In the genomic region with DNA sequence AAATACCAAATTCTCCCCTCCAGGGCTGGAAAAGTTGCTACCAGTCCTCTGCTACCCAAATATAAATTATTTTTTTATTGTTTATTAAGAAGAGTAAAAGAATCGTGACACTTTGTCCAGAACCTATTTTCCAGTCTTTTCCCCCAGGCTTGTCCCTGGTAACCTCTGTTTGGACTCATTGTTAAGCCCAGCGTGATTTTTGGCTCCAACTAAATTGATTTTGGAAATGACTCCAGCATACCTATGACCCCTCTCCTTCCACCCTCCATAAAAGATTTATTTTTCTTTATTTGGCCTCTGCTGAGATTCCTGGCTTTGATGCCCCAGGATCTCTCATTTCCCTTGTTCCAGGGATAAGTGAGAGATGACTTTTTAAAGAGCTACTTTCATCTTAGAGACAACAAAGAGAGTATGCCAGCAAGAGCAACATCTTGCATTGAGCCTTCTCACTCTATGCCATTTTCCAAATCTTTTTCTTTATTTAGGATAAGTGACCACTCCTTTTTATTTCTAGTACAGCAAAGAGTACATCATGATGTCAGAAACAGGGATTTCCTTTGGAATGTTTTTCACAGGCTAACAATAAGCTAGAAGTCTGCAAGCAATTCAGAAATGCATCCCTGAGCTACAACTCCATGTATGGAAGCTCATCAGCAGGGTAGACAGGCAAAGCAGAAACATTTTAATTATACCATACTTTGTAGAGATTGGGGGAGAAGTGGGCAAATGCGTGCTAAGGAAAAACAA, we compare ENCODE assay signal across 12 cellular contexts.
DNase-seq lines count a peak whose midpoint lies in the region; ATAC-seq and TF ChIP-seq lines count a peak whose summit lies in the region.
"Had no signal": no experiment of that assay in that cellular context is flagged by ENCODE, and none has a peak within 500 bp of the region (broad histone marks: within the 10 kb centered on the region; RNA-seq: fewer than 3 reads in every experiment).

No MANE protein-coding gene starts in this region.

- POLR2A ChIA-PET in activated CD8-positive, alpha-beta T cell treated with anti-CD3 and anti-CD28 coated beads, Interleukin-2, amount 10 ng/mL, durations not matched to agents 7 days and 5 days (lab: Charles Lee) = interaction anchor here (0.7 to 28.1 kb wide), 10 partner anchors 9 to 775 kb away, joined by 3 to 904 read pairs (median 4); partner anchors contain the start of gene DAD1

- peaks cover 94% of the 10 kb centered on the region for H3K36me3 Mint-ChIP-seq in activated CD8-positive, alpha-beta T cell treated with anti-CD3 and anti-CD28 coated beads, Interleukin-2, amount 10 ng/mL, durations not matched to agents 7 days and 5 days (ENCODE audit: low read depth)
- peaks cover 100% of the 10 kb centered on the region for H3K36me3 Mint-ChIP-seq in stimulated activated effector memory CD8-positive, alpha-beta T cell treated with anti-CD3 and anti-CD28 coated beads, Interleukin-12 subunit alpha, Interleukin-12 subunit beta, amount 100 ng/mL, for 72 hours

- no peaks in the 10 kb centered on the region for H4K20me1 ChIP-seq in hepatocyte (ENCODE audit: insufficient read depth, poor library complexity, severe bottlenecking)

- H3K9me3 ChIP-seq in KOPT-K1 (ENCODE audit: insufficient read depth, low read length, poor library complexity, severe bottlenecking) = no peaks in the 10 kb centered on the region
- no peaks in the 10 kb centered on the region for H3K9me3 ChIP-seq in hepatocyte (ENCODE audit: low read depth)

- H3K4me2 ChIP-seq in hepatocyte = no peak overlapping the region

- H3K27ac Mint-ChIP-seq in activated CD8-positive, alpha-beta T cell treated with anti-CD3 and anti-CD28 coated beads, Interleukin-2, amount 10 ng/mL, durations not matched to agents 7 days and 5 days = peak overlapping the region; percentile 97
- peak overlapping the region; percentile 99 for H3K27ac Mint-ChIP-seq in stimulated activated effector memory CD8-positive, alpha-beta T cell treated with anti-CD3 and anti-CD28 coated beads, Interleukin-12 subunit alpha, Interleukin-12 subunit beta, amount 100 ng/mL, for 72 hours

- no peak for ATAC-seq in activated CD8-positive, alpha-beta T cell treated with anti-CD3 and anti-CD28 coated beads, Interleukin-2, amount 10 ng/mL, durations not matched to agents 7 days and 5 days
- peak; percentile 42 for ATAC-seq in left ventricle myocardium superior
- ATAC-seq in stimulated activated effector memory CD8-positive, alpha-beta T cell treated with anti-CD3 and anti-CD28 coated beads, Interleukin-12 subunit alpha, Interleukin-12 subunit beta, amount 100 ng/mL, for 72 hours = no peak
- ATAC-seq in GM21786 (IDR thresholded peaks at IDR 0.05; ENCODE audit: unreplicated experiment) = no peak
- no peak for ATAC-seq in HG02571 (IDR thresholded peaks at IDR 0.05; ENCODE audit: unreplicated experiment)
- ATAC-seq: left lobe of liver, Panc1 had no signal

- H3K27me3 Mint-ChIP-seq in activated CD8-positive, alpha-beta T cell treated with anti-CD3 and anti-CD28 coated beads, Interleukin-2, amount 10 ng/mL, durations not matched to agents 7 days and 5 days (ENCODE audit: low read depth) = no peaks in the 10 kb centered on the region

- DNase-seq in activated CD8-positive, alpha-beta T cell treated with anti-CD3 and anti-CD28 coated beads, Interleukin-2, amount 10 ng/mL, durations not matched to agents 7 days and 5 days = no peak
- DNase-seq in left ventricle myocardium superior = no peak
- no peak for DNase-seq in stimulated activated effector memory CD8-positive, alpha-beta T cell treated with anti-CD3 and anti-CD28 coated beads, Interleukin-12 subunit alpha, Interleukin-12 subunit beta, amount 100 ng/mL, for 72 hours (ENCODE audit: low spot score in 2 of 2)
- DNase-seq in GM19240 (ENCODE audit: insufficient read length, low spot score) = no peak
- no peak for DNase-seq in hepatocyte (ENCODE audit: low spot score)
- DNase-seq: DMS 273 treated with DMSO at 0.1 percent for 48 hours, NCI-H2029 treated with DMSO at 0.1 percent for 48 hours had no signal

- peaks cover 84% of the 10 kb centered on the region for H3K4me1 Mint-ChIP-seq in activated CD8-positive, alpha-beta T cell treated with anti-CD3 and anti-CD28 coated beads, Interleukin-2, amount 10 ng/mL, durations not matched to agents 7 days and 5 days (ENCODE audit: low read depth)
- peaks cover 39% of the 10 kb centered on the region for H3K4me1 Mint-ChIP-seq in stimulated activated effector memory CD8-positive, alpha-beta T cell treated with anti-CD3 and anti-CD28 coated beads, Interleukin-12 subunit alpha, Interleukin-12 subunit beta, amount 100 ng/mL, for 72 hours

- H3K27me3 ChIP-seq in hepatocyte = no peaks in the 10 kb centered on the region

- no peaks in the 10 kb centered on the region for H3K36me3 ChIP-seq in KOPT-K1 (ENCODE audit: insufficient read depth, low read length)
- H3K36me3 ChIP-seq in hepatocyte (replicated peaks; ENCODE audit: insufficient read depth, low read depth) = no peaks in the 10 kb centered on the region

- peak overlapping the region; percentile 84 for H3K4me3 Mint-ChIP-seq in activated CD8-positive, alpha-beta T cell treated with anti-CD3 and anti-CD28 coated beads, Interleukin-2, amount 10 ng/mL, durations not matched to agents 7 days and 5 days
- H3K4me3 Mint-ChIP-seq in stimulated activated effector memory CD8-positive, alpha-beta T cell treated with anti-CD3 and anti-CD28 coated beads, Interleukin-12 subunit alpha, Interleukin-12 subunit beta, amount 100 ng/mL, for 72 hours = peak overlapping the region; percentile 78

- H3K9me3 Mint-ChIP-seq in activated CD8-positive, alpha-beta T cell treated with anti-CD3 and anti-CD28 coated beads, Interleukin-2, amount 10 ng/mL, durations not matched to agents 7 days and 5 days (ENCODE audit: insufficient read depth) = no peaks in the 10 kb centered on the region
- H3K9me3 Mint-ChIP-seq in stimulated activated effector memory CD8-positive, alpha-beta T cell treated with anti-CD3 and anti-CD28 coated beads, Interleukin-12 subunit alpha, Interleukin-12 subunit beta, amount 100 ng/mL, for 72 hours = no peaks in the 10 kb centered on the region

- WGBS in hepatocyte (ENCODE audit: low lambda C conversion rate, missing lambda C conversion rate) = 87% methylated on average over 3 of the region's 3 CpGs

- CTCF ChIA-PET in activated CD8-positive, alpha-beta T cell treated with anti-CD3 and anti-CD28 coated beads, Interleukin-2, amount 10 ng/mL, durations not matched to agents 7 days and 5 days (lab: Charles Lee) = interaction anchor here (1.0 to 4.2 kb wide), 3 partner anchors 11 to 57 kb away, joined by 3 to 19 read pairs (median 9); no protein-coding TSS in a partner anchor

- no peaks in the 10 kb centered on the region for H3K9me2 ChIP-seq in hepatocyte (replicated peaks; ENCODE audit: insufficient read depth)

- no peak for TF ChIP-seq CTCF in hepatocyte (IDR thresholded peaks at IDR 0.05; ENCODE audit: poor library complexity)

- H3K27ac ChIP-seq in KOPT-K1 (ENCODE audit: low read depth, low read length, poor library complexity, severe bottlenecking) = peak overlapping the region; percentile 42
- H3K27ac ChIP-seq in hepatocyte = no peak overlapping the region

- H2AFZ ChIP-seq in hepatocyte = no peak overlapping the region

- intact Hi-C loops in left ventricle myocardium superior (cut with micrococcal nuclease) = no loop called here

- no peak overlapping the region for H3K4me3 ChIP-seq in hepatocyte

- H3K79me2 ChIP-seq in hepatocyte = no peaks in the 10 kb centered on the region

- H3K4me1 ChIP-seq in hepatocyte (ENCODE audit: insufficient read depth) = peaks cover 23% of the 10 kb centered on the region
